24 cellular contexts compared by ENCODE assay signal in the genomic region with DNA sequence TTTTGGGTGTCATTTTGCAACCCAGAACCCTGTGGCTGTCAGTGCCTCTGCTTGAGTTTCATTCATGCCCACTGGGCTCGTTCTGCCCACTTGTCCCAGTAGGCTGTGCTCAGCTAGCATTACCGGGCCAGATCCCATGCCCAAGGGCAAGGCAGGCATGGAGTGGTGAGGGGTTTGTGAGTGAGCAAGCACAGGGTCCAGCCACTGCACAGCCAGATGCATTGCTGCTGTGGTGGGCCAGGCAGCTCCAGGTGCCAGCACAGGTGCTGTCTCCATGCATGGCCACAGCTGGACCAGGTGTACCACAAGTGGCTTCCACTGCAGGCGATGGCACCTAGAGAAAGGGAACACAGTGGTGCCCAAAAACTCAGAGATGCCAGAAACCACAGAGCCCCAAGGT.
"Had no signal": no experiment of that assay in that cellular context is flagged by ENCODE, and none has a peak within 500 bp of the region (broad histone marks: within the 10 kb centered on the region; RNA-seq: fewer than 3 reads in every experiment).

No MANE protein-coding gene starts in this region.

- H3K27ac Mint-ChIP-seq: dendritic cell treated with granulocyte-macrophage colony-stimulating factor and Interleukin-4, amounts not matched to agents 40 ng/mL and 50 ng/mL, for 4 days; effector memory CD8-positive, alpha-beta T cell; endodermal cell had no signal

- H3K36me3 ChIP-seq: colonic mucosa, esophagus muscularis mucosa, esophagus squamous epithelium, gastrocnemius medialis, gastroesophageal sphincter, heart left ventricle, heart right ventricle had no signal

- H3K4me3 ChIP-seq: colonic mucosa, coronary artery, dorsolateral prefrontal cortex, esophagus muscularis mucosa, esophagus squamous epithelium, gastrocnemius medialis, gastroesophageal sphincter, heart left ventricle, heart right ventricle had no signal

- H3K9me3 ChIP-seq: colonic mucosa, esophagus muscularis mucosa, gastrocnemius medialis, gastroesophageal sphincter had no signal

- H3K27me3 ChIP-seq: colonic mucosa, dorsolateral prefrontal cortex, esophagus muscularis mucosa, esophagus squamous epithelium, foreskin keratinocyte, gastrocnemius medialis, gastroesophageal sphincter, heart left ventricle, heart right ventricle had no signal

- H3K4me3 Mint-ChIP-seq: dendritic cell treated with granulocyte-macrophage colony-stimulating factor and Interleukin-4, amounts not matched to agents 40 ng/mL and 50 ng/mL, for 4 days; effector memory CD8-positive, alpha-beta T cell; endodermal cell had no signal

- ATAC-seq: effector memory CD8-positive, alpha-beta T cell; esophagus mucosa; foreskin keratinocyte; gastrocnemius medialis; gastroesophageal sphincter; heart left ventricle; heart right ventricle had no signal

- H3K27me3 Mint-ChIP-seq: dendritic cell treated with granulocyte-macrophage colony-stimulating factor and Interleukin-4, amounts not matched to agents 40 ng/mL and 50 ng/mL, for 4 days; effector memory CD8-positive, alpha-beta T cell had no signal

- H3K27ac ChIP-seq: colonic mucosa, coronary artery, dorsolateral prefrontal cortex, epithelial cell of prostate, esophagus muscularis mucosa, esophagus squamous epithelium, foreskin keratinocyte, gastrocnemius medialis, gastroesophageal sphincter, heart left ventricle, heart right ventricle had no signal

- H3K4me1 ChIP-seq: colonic mucosa, esophagus muscularis mucosa, esophagus squamous epithelium, foreskin keratinocyte, gastrocnemius medialis, gastroesophageal sphincter, heart left ventricle, heart right ventricle had no signal

- DNase-seq: colonic mucosa; cortex of kidney; dermis blood vessel endothelial cell; dorsolateral prefrontal cortex; effector CD4-positive, alpha-beta T cell; effector memory CD4-positive, alpha-beta T cell; effector memory CD8-positive, alpha-beta T cell; endodermal cell; erythroblast; esophagus squamous epithelium; foreskin fibroblast; foreskin keratinocyte; foreskin melanocyte; gastrocnemius medialis; glutamatergic neuron; head of caudate nucleus; heart left ventricle; heart right ventricle had no signal
